In the genomic region with DNA sequence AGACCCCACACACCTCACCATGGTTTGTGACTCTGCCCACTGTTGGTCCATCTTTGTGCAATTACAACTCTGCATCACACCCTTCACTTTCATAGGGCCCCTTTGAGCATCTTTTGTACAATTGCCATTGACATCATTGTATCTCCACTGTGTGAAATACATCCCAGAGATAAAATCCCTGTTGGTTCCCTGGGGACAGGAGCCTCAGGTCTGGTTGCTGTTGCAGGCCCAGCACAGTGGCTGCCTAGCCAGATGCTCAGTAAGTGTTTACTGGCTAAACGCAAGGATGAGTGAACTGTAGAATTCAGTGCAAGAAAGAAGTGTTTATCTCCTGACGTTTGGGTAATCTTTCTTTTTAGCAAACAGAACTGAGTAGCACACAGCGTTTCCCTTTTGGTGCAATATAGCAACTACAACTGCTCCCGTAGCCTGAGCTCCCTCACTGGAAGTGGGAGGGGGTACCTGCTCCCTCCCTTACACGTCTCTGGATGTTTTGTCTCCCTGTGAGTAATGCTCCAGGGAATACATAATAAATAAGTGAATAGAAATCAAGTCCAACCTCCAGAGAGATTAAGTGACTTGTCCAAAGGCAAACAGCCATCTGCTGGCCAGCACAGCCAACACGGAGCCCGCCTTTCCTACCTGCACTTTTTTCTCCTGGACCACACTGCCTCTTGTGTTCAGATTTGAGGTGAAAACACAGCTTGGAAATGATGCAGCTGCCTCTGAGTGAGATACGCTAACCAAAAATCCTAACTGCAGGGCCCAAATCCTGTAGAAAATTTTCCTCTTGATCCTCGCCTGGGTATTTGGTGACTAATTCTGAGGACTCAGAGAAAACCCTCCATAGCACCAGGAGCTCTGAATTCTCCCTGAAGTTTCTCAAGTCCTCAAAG, we compare ENCODE assay signal across 12 cellular contexts. TPM values are rescaled to one million over a fixed set of nuclear protein-coding genes. Genes with fewer than 3 reads are reported as not detected.
A peak's percentile ranks its signal among the peaks of the same experiment; 100 is the strongest.
DNase-seq lines count a peak whose midpoint lies in the region; ATAC-seq, FAIRE-seq and TF ChIP-seq lines count a peak whose summit lies in the region.
"Had no signal": no experiment of that assay in that cellular context is flagged by ENCODE, and none has a peak within 500 bp of the region (broad histone marks: within the 10 kb centered on the region; RNA-seq: fewer than 3 reads in every experiment).

No MANE protein-coding gene starts in this region.

- peak overlapping the region in 2 of 4 donors; percentile 3 to 19 for H3K27ac ChIP-seq in pancreas

- no peak overlapping the region for H3K4me3 Mint-ChIP-seq in activated T-helper 2 cell treated with anti-CD3 and anti-CD28 coated beads, Interferon-gamma antibody, Interleukin-2, Interleukin-4, amounts not matched to agents 10 μg/mL and 5 μg/mL and 100 μg/mL, durations not matched to agents 14 hours and 24 hours and 36 hours (ENCODE audit: low read depth)
- H3K4me3 Mint-ChIP-seq: activated T-cell treated with anti-CD3 and anti-CD28 coated beads, Interleukin-2, amount 50 U/mL, for 4 hours; dendritic cell treated with granulocyte-macrophage colony-stimulating factor and Interleukin-4, amounts not matched to agents 40 ng/mL and 50 ng/mL, for 4 days; neural crest cell had no signal

- no peak for FAIRE-seq in pancreas (lab: Jason Lieb, UNC)

- peak; percentile 67 for DNase-seq in NCI-H69 (lab: John Stamatoyannopoulos, UW)
- peak; percentile 63 for DNase-seq in fibroblast of mammary gland (ENCODE audit: low read depth)
- no peak for DNase-seq in pancreas
- no peak for DNase-seq in ureter (ENCODE audit: low spot score)
- DNase-seq in stimulated activated CD4-positive, alpha-beta T cell treated with anti-CD3 and anti-CD28 coated beads, Interleukin-1b, Interleukin-23, amount 100 ng/mL, for 48 hours = no peak
- DNase-seq in activated T-helper 2 cell treated with anti-CD3 and anti-CD28 coated beads, Interferon-gamma antibody, Interleukin-2, Interleukin-4, amounts not matched to agents 10 μg/mL and 5 μg/mL and 100 μg/mL, durations not matched to agents 14 hours and 24 hours and 36 hours (ENCODE audit: low spot score) = no peak
- no peak for DNase-seq in omental fat pad (ENCODE audit: low spot score)
- DNase-seq: activated T-cell treated with anti-CD3 and anti-CD28 coated beads, Interleukin-2, amount 50 U/mL, for 4 hours; NCI-H510A treated with DMSO at 0.1 percent for 48 hours had no signal

- no peaks in the 10 kb centered on the region for H3K4me1 Mint-ChIP-seq in activated T-helper 2 cell treated with anti-CD3 and anti-CD28 coated beads, Interferon-gamma antibody, Interleukin-2, Interleukin-4, amounts not matched to agents 10 μg/mL and 5 μg/mL and 100 μg/mL, durations not matched to agents 14 hours and 24 hours and 36 hours (ENCODE audit: low read depth)

- H3K4me3 ChIP-seq in fibroblast of mammary gland (ENCODE audit: control insufficient read depth, low read depth, low read length) (no peak overlapping the region), pancreas (no peak overlapping the region)

- no peaks in the 10 kb centered on the region for H3K27me3 Mint-ChIP-seq in activated T-helper 2 cell treated with anti-CD3 and anti-CD28 coated beads, Interferon-gamma antibody, Interleukin-2, Interleukin-4, amounts not matched to agents 10 μg/mL and 5 μg/mL and 100 μg/mL, durations not matched to agents 14 hours and 24 hours and 36 hours (ENCODE audit: low read depth)

- intact Hi-C loops in pancreas (cut with DNase I) = no loop called here
- intact Hi-C loops in activated T-helper 2 cell treated with anti-CD3 and anti-CD28 coated beads, Interferon-gamma antibody, Interleukin-2, Interleukin-4, amounts not matched to agents 10 μg/mL and 5 μg/mL and 100 μg/mL, durations not matched to agents 14 hours and 24 hours and 36 hours (cut with micrococcal nuclease) = no loop called here

- H3K9me3 Mint-ChIP-seq in activated T-helper 2 cell treated with anti-CD3 and anti-CD28 coated beads, Interferon-gamma antibody, Interleukin-2, Interleukin-4, amounts not matched to agents 10 μg/mL and 5 μg/mL and 100 μg/mL, durations not matched to agents 14 hours and 24 hours and 36 hours = no peaks in the 10 kb centered on the region
- H3K9me3 Mint-ChIP-seq: activated T-cell treated with anti-CD3 and anti-CD28 coated beads, Interleukin-2, amount 50 U/mL, for 4 hours; dendritic cell treated with granulocyte-macrophage colony-stimulating factor and Interleukin-4, amounts not matched to agents 40 ng/mL and 50 ng/mL, for 4 days; neural crest cell had no signal

- peak in 3 of 4 donors; percentile 31 to 52 (median 49) for ATAC-seq in pancreas
- ATAC-seq in omental fat pad (ENCODE audit: low FRiP score) = no peak
- ATAC-seq: activated T-cell treated with anti-CD3 and anti-CD28 coated beads, Interleukin-2, amount 50 U/mL, for 4 hours had no signal

- no peaks in the 10 kb centered on the region for H3K9me3 ChIP-seq in pancreas

- H3K36me3 Mint-ChIP-seq in activated T-helper 2 cell treated with anti-CD3 and anti-CD28 coated beads, Interferon-gamma antibody, Interleukin-2, Interleukin-4, amounts not matched to agents 10 μg/mL and 5 μg/mL and 100 μg/mL, durations not matched to agents 14 hours and 24 hours and 36 hours (ENCODE audit: low read depth) = no peaks in the 10 kb centered on the region

- no peak overlapping the region for H3K27ac Mint-ChIP-seq in activated T-helper 2 cell treated with anti-CD3 and anti-CD28 coated beads, Interferon-gamma antibody, Interleukin-2, Interleukin-4, amounts not matched to agents 10 μg/mL and 5 μg/mL and 100 μg/mL, durations not matched to agents 14 hours and 24 hours and 36 hours
- H3K27ac Mint-ChIP-seq: dendritic cell treated with granulocyte-macrophage colony-stimulating factor and Interleukin-4, amounts not matched to agents 40 ng/mL and 50 ng/mL, for 4 days had no signal

- WGBS in pancreas, 2 donors = 62 to 64% methylated on average over 9 of the region's 9 CpGs

- TF ChIP-seq CTCF in GM12872 (IDR thresholded peaks at IDR 0.05; ENCODE audit: insufficient read depth, low read depth, low read length) (0 out of 3 replicates have a peak, but pooled peaks have one; percentile 6), fibroblast of mammary gland (conservative IDR thresholded peaks at IDR 0.05; ENCODE audit: control insufficient read depth, insufficient read depth, low read depth, low read length) (no peak), pancreas (IDR thresholded peaks at IDR 0.05) (no peak), omental fat pad (IDR thresholded peaks at IDR 0.05) (no peak)

- no peaks in the 10 kb centered on the region for H3K36me3 ChIP-seq in pancreas

- H3K27me3 ChIP-seq in pancreas = no peaks in the 10 kb centered on the region

- H3K4me1 ChIP-seq in pancreas = no peaks in the 10 kb centered on the region

RNA-seq across cellular contexts. Expression of a gene that starts 27.4 kb away (rescaled TPM):
- 1 to 10 TPM in 5 of 6 donors, under 1 TPM in 1; 0.93 to 3.2 (median 2.4) TPM for total RNA-seq in pancreas
- 1 to 10 TPM; 1.5 to 1.7 TPM for polyA plus RNA-seq in pancreas
- 1.6 TPM for total RNA-seq in ureter
- total RNA-seq in activated T-helper 2 cell treated with anti-CD3 and anti-CD28 coated beads, Interferon-gamma antibody, Interleukin-2, Interleukin-4, amounts not matched to agents 10 μg/mL and 5 μg/mL and 100 μg/mL, durations not matched to agents 14 hours and 24 hours and 36 hours = 0.11 TPM in 1 of 2 replicates, not detected in the other
- 10 to 100 TPM in 1 of 4 donors, 1 to 10 TPM in 3; 6.5 to 18.3 (median 8.1) TPM for total RNA-seq in omental fat pad

Comparison
In these comparisons a context has a peak if more than half of its experiments do, and no peak if none do; other contexts are left out.
1. DNase-seq: peak in NCI-H69 (single experiment) and fibroblast of mammary gland (single experiment); none in pancreas (0 of 6), ureter (single experiment), stimulated activated CD4-positive, alpha-beta T cell treated with anti-CD3 and anti-CD28 coated beads, Interleukin-1b, Interleukin-23, amount 100 ng/mL, for 48 hours (single experiment), activated T-helper 2 cell treated with anti-CD3 and anti-CD28 coated beads, Interferon-gamma antibody, Interleukin-2, Interleukin-4, amounts not matched to agents 10 μg/mL and 5 μg/mL and 100 μg/mL, durations not matched to agents 14 hours and 24 hours and 36 hours (single experiment) and omental fat pad (single experiment).